Comparison of ENCODE assay signal across 13 cellular contexts in the genomic region with DNA sequence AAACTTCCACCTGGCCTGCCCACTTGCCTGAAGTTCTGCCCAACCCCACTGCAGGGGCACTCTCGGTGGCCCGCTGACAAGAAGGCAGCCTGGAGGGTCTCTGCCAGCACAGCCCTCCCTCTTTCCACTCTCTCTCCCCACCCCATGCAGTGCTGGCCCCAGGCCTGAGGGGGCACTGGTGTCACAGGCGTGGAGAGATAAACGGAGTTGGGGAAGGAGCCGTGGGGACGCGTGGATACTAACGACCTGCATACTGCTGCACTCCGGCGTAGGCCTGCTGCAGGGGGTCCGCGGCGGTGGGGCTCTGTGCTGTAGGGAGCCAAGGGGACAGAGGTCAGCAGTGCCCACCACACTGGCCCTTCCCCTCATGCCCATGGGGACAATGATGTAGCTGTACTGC.
A peak's percentile ranks its signal among the peaks of the same experiment; 100 is the strongest.
DNase-seq lines count a peak whose midpoint lies in the region; ATAC-seq, FAIRE-seq and TF ChIP-seq lines count a peak whose summit lies in the region.
"Had no signal": no experiment of that assay in that cellular context is flagged by ENCODE, and none has a peak within 500 bp of the region (broad histone marks: within the 10 kb centered on the region; RNA-seq: fewer than 3 reads in every experiment).

No MANE protein-coding gene starts in this region.

- H3K4me3 ChIP-seq in GM12875 (ENCODE audit: low read depth, low read length) (no peak overlapping the region), K562 (no peak overlapping the region), neuronal stem cell (ENCODE audit: low read length in 2 of 2) (no peak overlapping the region)
- H3K4me3 ChIP-seq: thoracic aorta had no signal

- FAIRE-seq in K562 (lab: Jason Lieb, UNC) = no peak
- FAIRE-seq: colon had no signal

- under 1% methylated on average over 13 of the region's 13 CpGs for WGBS in K562 (ENCODE audit: insufficient coverage, low coverage, missing lambda C conversion rate)
- WGBS in neuronal stem cell (ENCODE audit: extremely low coverage in 2 of 2, insufficient read length in 2 of 2, insufficient replicate concordance in 1 of 2), 2 donors = no CpG with 5 or more reads among the region's 13 CpGs

- H3K4me2 ChIP-seq in K562 (ENCODE audit: insufficient read depth, low read length) (no peak overlapping the region), neuronal stem cell (ENCODE audit: insufficient read depth, low read length, poor library complexity, severe bottlenecking) (no peak overlapping the region)

- peaks cover 2% of the 10 kb centered on the region for H3K79me1 ChIP-seq in neuronal stem cell (ENCODE audit: low read depth, low read length)

- H3K36me3 ChIP-seq in K562 (ENCODE audit: control insufficient read depth, insufficient read depth, low read length) (no peaks in the 10 kb centered on the region), neuronal stem cell (replicated peaks in 1 of 2; ENCODE audit: control insufficient read depth in 2 of 2, insufficient read depth in 2 of 2, low read length in 2 of 2) (peaks cover 0 to 3% of the 10 kb centered on the region in 2 donors)
- H3K36me3 ChIP-seq: thoracic aorta had no signal

- H2BK15ac ChIP-seq in neuronal stem cell (ENCODE audit: low read length) = no peak overlapping the region

- H3K27me3 ChIP-seq in K562 (ENCODE audit: control insufficient read depth in 2 of 2, insufficient read depth in 2 of 2, low read length in 2 of 2) = peaks cover 0 to 2% of the 10 kb centered on the region in 2 experiments; a peak in 2 of 5 replicates
- peaks cover 0 to 6% (median 0%) of the 10 kb centered on the region in 3 experiments for H3K27me3 ChIP-seq in neuronal stem cell (ENCODE audit: control insufficient read depth in 3 of 3, insufficient read depth in 3 of 3, low read depth in 1 of 3, low read length in 3 of 3)

- intact Hi-C loops in K562 (cut with micrococcal nuclease) = no loop called here

- H3K18ac ChIP-seq in neuronal stem cell (ENCODE audit: low read length) = peak overlapping the region; percentile 33

- TF ChIP-seq CTCF in GM12875 (IDR thresholded peaks at IDR 0.05; ENCODE audit: borderline replicate concordance, insufficient read depth, low read depth, low read length) (peak; percentile 51), K562 (IDR thresholded peaks at IDR 0.05 in 2 of 3, conservative IDR thresholded peaks at IDR 0.05 in 1 of 3; ENCODE audit: insufficient read depth in 2 of 3, low read depth in 1 of 3, low read length in 3 of 3) (peak; percentile 37 to 53 (median 48); a peak in 5 of 6 replicates)

- H3K23ac ChIP-seq in neuronal stem cell (ENCODE audit: low read depth, low read length, poor library complexity) = peak overlapping the region; percentile 27

- H2AFZ ChIP-seq in K562 (ENCODE audit: low read depth, low read length) = no peak overlapping the region
- no peak overlapping the region for H2AFZ ChIP-seq in neuronal stem cell (ENCODE audit: low read length)

- H2BK120ac ChIP-seq in neuronal stem cell (ENCODE audit: low read depth, low read length) = no peak overlapping the region

- peak; percentile 18 to 52 (median 42) for DNase-seq in K562 (ENCODE audit: extremely low read depth in 1 of 4, low spot score in 3 of 4)
- DNase-seq in neuronal stem cell (ENCODE audit: low spot score) = no peak
- no peak for DNase-seq in amygdala (lab: John Stamatoyannopoulos, UW)
- DNase-seq: Kasumi-1, natural killer cell, NCI-H2171 had no signal

- in situ Hi-C loops in K562 (cut with MboI) = no loop called here

- no TSS peak for BruUV-seq in K562 (replicated peaks; lab: Mats Ljungman, UMichigan)

- no peak overlapping the region for H3K27ac ChIP-seq in K562 (ENCODE audit: extremely low read depth, low read depth, low read length)
- no peak overlapping the region for H3K27ac ChIP-seq in neuronal stem cell (replicated peaks; ENCODE audit: low read length)
- H3K27ac ChIP-seq: thoracic aorta had no signal

- no peak overlapping the region for H2BK5ac ChIP-seq in neuronal stem cell (ENCODE audit: low read length)

- TF ChIP-seq RAD21 in Ishikawa (IDR thresholded peaks at IDR 0.05; ENCODE audit: low read depth) (peak; percentile 39; the same call in 1 of the 2 replicates), K562 (CRISPR knock-in tag; conservative IDR thresholded peaks at IDR 0.05 in 1 of 2, IDR thresholded peaks at IDR 0.05 in 1 of 2) (peak in 1 of 2 experiments; percentile 11; a peak in 1 of 4 replicates)

- no peaks in the 10 kb centered on the region for H3K9me3 ChIP-seq in K562 (replicated peaks; ENCODE audit: control insufficient read depth, insufficient read depth, low read depth, low read length)
- H3K9me3 ChIP-seq in neuronal stem cell (replicated peaks in 1 of 2; ENCODE audit: control insufficient read depth in 2 of 2, insufficient read depth in 1 of 2, low read depth in 1 of 2, low read length in 2 of 2) = peaks cover 0 to 3% of the 10 kb centered on the region in 2 donors
- H3K9me3 ChIP-seq: Caco-2, thoracic aorta had no signal

- POLR2A ChIA-PET in K562 (lab: Yijun Ruan, JAX) = interaction anchor here (0.7 kb wide), 1 partner anchor 46 kb away, joined by 3 read pairs; no protein-coding TSS in a partner anchor

- ATAC-seq in K562 (peak; percentile 82), HG03139 (IDR thresholded peaks at IDR 0.05; ENCODE audit: unreplicated experiment) (no peak), GM21423 (IDR thresholded peaks at IDR 0.05; ENCODE audit: unreplicated experiment) (no peak)
- ATAC-seq: natural killer cell had no signal

- CTCF ChIA-PET in K562 (lab: Yijun Ruan, JAX; ENCODE audit: low intra/inter-chr PET ratio) = no interaction called here

- H3K14ac ChIP-seq in neuronal stem cell (ENCODE audit: low read length) = no peak overlapping the region

- no peaks in the 10 kb centered on the region for H3K9me1 ChIP-seq in K562 (ENCODE audit: control insufficient read depth, insufficient read depth, low read length)

- H2AK5ac ChIP-seq in neuronal stem cell (ENCODE audit: low read depth, low read length) = no peak overlapping the region

- no peak overlapping the region for H4K91ac ChIP-seq in neuronal stem cell (ENCODE audit: low read depth, low read length, poor library complexity)

- peak overlapping the region; percentile 66 for H2BK12ac ChIP-seq in neuronal stem cell (ENCODE audit: low read length)

- H3K4me1 ChIP-seq in K562 (replicated peaks in 1 of 2; ENCODE audit: control insufficient read depth in 2 of 2, insufficient read depth in 2 of 2, low read length in 2 of 2) = peaks cover 0 to 4% of the 10 kb centered on the region in 2 experiments; a peak in 1 of 5 replicates
- H3K4me1 ChIP-seq in neuronal stem cell (ENCODE audit: control insufficient read depth in 2 of 2, insufficient read depth in 1 of 2, low read depth in 1 of 2, low read length in 2 of 2) = peaks cover 0 to 5% of the 10 kb centered on the region in 2 donors
- H3K4me1 ChIP-seq: Caco-2 had no signal

- H3K79me2 ChIP-seq in K562 (ENCODE audit: control insufficient read depth, insufficient read depth, low read length) = no peaks in the 10 kb centered on the region

- no peak for TF ChIP-seq POLR2A in K562 (conservative IDR thresholded peaks at IDR 0.05)

- H3K9ac ChIP-seq in K562 (ENCODE audit: insufficient read depth in 1 of 2, low read depth in 2 of 2, low read length in 2 of 2) = no peak overlapping the region; a peak in 1 of 4 replicates
- H3K9ac ChIP-seq in neuronal stem cell (ENCODE audit: low read depth, low read length, poor library complexity) = no peak overlapping the region

- no peak overlapping the region for H3K4ac ChIP-seq in neuronal stem cell (ENCODE audit: low read length)

- H4K8ac ChIP-seq in neuronal stem cell (ENCODE audit: low read depth, low read length) = no peak overlapping the region

- H4K20me1 ChIP-seq in K562 (replicated peaks; ENCODE audit: control insufficient read depth, insufficient read depth, low read length) = no peaks in the 10 kb centered on the region

- TF ChIP-seq EP300 in Ishikawa (IDR thresholded peaks at IDR 0.05; ENCODE audit: borderline replicate concordance) (no peak), K562 (IDR thresholded peaks at IDR 0.05; ENCODE audit: low read length) (no peak)

TF ChIP-seq in Ishikawa, 13 proteins besides CTCF, POLR2A, EP300 and RAD21 (continues in another document):
- no peak for TF ChIP-seq TEAD4 (IDR thresholded peaks at IDR 0.05)
- TF ChIP-seq TAF1 (IDR thresholded peaks at IDR 0.05; ENCODE audit: low read depth) = no peak
- TF ChIP-seq CEBPB (IDR thresholded peaks at IDR 0.05) = no peak

TF ChIP-seq in K562, 482 proteins besides CTCF, POLR2A, EP300 and RAD21 (continues in another document):
- no peak for TF ChIP-seq GABPA (tag; conservative IDR thresholded peaks at IDR 0.05; ENCODE audit: low read depth)

Comparison
In these comparisons a context has a peak if more than half of its experiments do, and no peak if none do; other contexts are left out.
1. DNase-seq: peak in K562 (4 of 4); none in neuronal stem cell (single experiment) and amygdala (0 of 56).